ENCODE assay signal across 26 cellular contexts in the genomic region with DNA sequence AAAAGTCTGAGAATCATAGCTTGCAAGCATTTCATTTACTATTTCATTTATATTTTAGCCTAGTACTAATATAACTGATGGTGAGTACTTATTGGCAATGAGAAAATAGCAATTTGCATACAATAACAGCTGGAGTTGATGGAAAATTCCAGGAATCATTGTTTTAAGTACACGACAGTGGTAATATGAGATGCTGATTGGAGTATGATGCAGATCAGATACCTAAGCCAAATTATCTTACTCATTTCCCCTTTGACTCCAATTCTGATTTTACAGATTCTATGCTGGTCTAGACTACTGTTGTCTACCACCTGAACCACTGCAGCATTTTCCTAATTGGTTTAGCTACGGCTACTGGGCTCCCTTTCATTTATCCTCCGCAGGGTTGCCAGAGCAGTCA. TPM values are rescaled to one million over a fixed set of nuclear protein-coding genes. Genes with fewer than 3 reads are reported as not detected.
DNase-seq lines count a peak whose midpoint lies in the region; ATAC-seq, FAIRE-seq and TF ChIP-seq lines count a peak whose summit lies in the region.
"Had no signal": no experiment of that assay in that cellular context is flagged by ENCODE, and none has a peak within 500 bp of the region (broad histone marks: within the 10 kb centered on the region; RNA-seq: fewer than 3 reads in every experiment).

No MANE protein-coding gene starts in this region.

- H3K4me3 ChIP-seq in MG63 (no peak overlapping the region), bronchial epithelial cell (ENCODE audit: low read depth, low read length) (no peak overlapping the region)
- H3K4me3 ChIP-seq: GM12878, HAP-1, sigmoid colon had no signal

- no peak for FAIRE-seq in bronchial epithelial cell (lab: Jason Lieb, UNC)
- FAIRE-seq: GM12878 had no signal

- TF ChIP-seq CTCF in bronchial epithelial cell (IDR thresholded peaks at IDR 0.05; ENCODE audit: insufficient read depth, low read length, severe bottlenecking) = no peak

- H3K27me3 ChIP-seq in MG63 = no peaks in the 10 kb centered on the region
- H3K27me3 ChIP-seq in bronchial epithelial cell (ENCODE audit: control insufficient read depth, insufficient read depth, low read length) = no peaks in the 10 kb centered on the region
- H3K27me3 ChIP-seq: sigmoid colon had no signal

- DNase-seq in EL (peak; percentile 12), MG63 (peak; percentile 7), bronchial epithelial cell (ENCODE audit: low read depth) (peak; percentile 52), iris pigment epithelial cell (ENCODE audit: low read depth) (peak; percentile 59), iPS-NIHi11 (ENCODE audit: low spot score) (no peak)
- DNase-seq: activated CD4-positive, alpha-beta T cell treated with anti-CD3 and anti-CD28 coated beads, Interleukin-2, amount 10 ng/mL, durations not matched to agents 24 days and 14 days; activated CD8-positive, alpha-beta memory T cell treated with anti-CD3 and anti-CD28 coated beads, Interleukin-2, amount 10 ng/mL, durations not matched to agents 7 days and 5 days; DMS 273 treated with DMSO at 0.1 percent for 48 hours; naive thymus-derived CD4-positive, alpha-beta T cell; NCI-H1417 treated with DMSO at 0.1 percent for 48 hours; NCI-H2171; NCI-H524 treated with DMSO at 0.1 percent for 48 hours; SHP77 treated with DMSO at 0.1 percent for 48 hours; sigmoid colon; T-helper 1 cell had no signal

- no peak for ATAC-seq in GM19035 (IDR thresholded peaks at IDR 0.05; ENCODE audit: unreplicated experiment)
- ATAC-seq in HG02588 (IDR thresholded peaks at IDR 0.05; ENCODE audit: unreplicated experiment) = no peak
- ATAC-seq in HG02970 (IDR thresholded peaks at IDR 0.05; ENCODE audit: low FRiP score, unreplicated experiment) = no peak
- ATAC-seq: activated CD8-positive, alpha-beta memory T cell treated with anti-CD3 and anti-CD28 coated beads, Interleukin-2, amount 10 ng/mL, durations not matched to agents 7 days and 5 days; activated naive CD4-positive, alpha-beta T cell treated with anti-CD3 and anti-CD28 coated beads, Interleukin-2, amount 50 U/mL, for 72 hours; naive thymus-derived CD4-positive, alpha-beta T cell; stimulated activated memory B cell treated with anti-CD40 and anti-IgM and Interleukin-4, amounts not matched to agents 10 μg/mL and 1 μg/mL and 100 μg/mL, for 72 hours had no signal

- H3K36me3 ChIP-seq in MG63 (no peaks in the 10 kb centered on the region), bronchial epithelial cell (ENCODE audit: control insufficient read depth, insufficient read depth, low read length) (no peaks in the 10 kb centered on the region)
- H3K36me3 ChIP-seq: HAP-1, sigmoid colon had no signal

- H3K9me3 ChIP-seq in MG63 = no peaks in the 10 kb centered on the region
- H3K9me3 ChIP-seq: HAP-1, sigmoid colon had no signal

RNA-seq across cellular contexts. Expression of gene GNG11, which starts 36.7 kb away (rescaled TPM):
- total RNA-seq in MG63 (2014; rRNA removed; shearing (Covaris generic); ENCODE audit: low replicate concordance) = 6.3 and 7.1 TPM in 2 replicates
- total RNA-seq in bronchial epithelial cell = 0.26 and 0.38 TPM in 2 replicates
- total RNA-seq: activated CD4-positive, alpha-beta T cell treated with anti-CD3 and anti-CD28 coated beads, Interleukin-2, amount 10 ng/mL, durations not matched to agents 24 days and 14 days; activated CD8-positive, alpha-beta memory T cell treated with anti-CD3 and anti-CD28 coated beads, Interleukin-2, amount 10 ng/mL, durations not matched to agents 7 days and 5 days; activated naive CD4-positive, alpha-beta T cell treated with anti-CD3 and anti-CD28 coated beads, Interleukin-2, amount 50 U/mL, for 72 hours had no signal

RNA-seq across cellular contexts. Expression of gene BET1, which starts 45.9 kb away (rescaled TPM):
- 21.7 and 30.9 TPM in 2 replicates for total RNA-seq in MG63 (2014; rRNA removed; shearing (Covaris generic); ENCODE audit: low replicate concordance)
- 32.4 and 40.8 TPM in 2 replicates for total RNA-seq in bronchial epithelial cell

RNA-seq across cellular contexts. Expression of gene GNGT1, which starts 51.8 kb away (rescaled TPM):
- total RNA-seq in MG63 (2014; rRNA removed; shearing (Covaris generic); ENCODE audit: low replicate concordance) = not detected in 2 replicates
- total RNA-seq in bronchial epithelial cell = not detected in 2 replicates
- total RNA-seq: activated CD4-positive, alpha-beta T cell treated with anti-CD3 and anti-CD28 coated beads, Interleukin-2, amount 10 ng/mL, durations not matched to agents 24 days and 14 days; activated CD8-positive, alpha-beta memory T cell treated with anti-CD3 and anti-CD28 coated beads, Interleukin-2, amount 10 ng/mL, durations not matched to agents 7 days and 5 days; activated naive CD4-positive, alpha-beta T cell treated with anti-CD3 and anti-CD28 coated beads, Interleukin-2, amount 50 U/mL, for 72 hours; frontal cortex; GM12878; kidney epithelial cell; naive thymus-derived CD4-positive, alpha-beta T cell; OCI-LY7; sigmoid colon; temporal lobe had no signal
